Comparison of ENCODE assay signal across 25 cellular contexts in genomic region chr2:71783815-71784214, GRCh38.
DNase-seq lines count a peak whose midpoint lies in the region; ATAC-seq, FAIRE-seq and TF ChIP-seq lines count a peak whose summit lies in the region.
"Had no signal": no experiment of that assay in that cellular context is flagged by ENCODE, and none has a peak within 500 bp of the region (broad histone marks: within the 10 kb centered on the region; RNA-seq: fewer than 3 reads in every experiment).

No MANE protein-coding gene starts in this region.

- H3K4me3 ChIP-seq in heart right ventricle (no peak overlapping the region), mesenchymal stem cell (ENCODE audit: insufficient read depth in 1 of 2, low read depth in 1 of 2, low read length in 2 of 2) (no peak overlapping the region)
- H3K4me3 ChIP-seq: BLaER1 treated with 17β-estradiol and CSF1 and Interleukin-3, amounts not matched to agents 10 nM and 100 nM had no signal

- TF ChIP-seq CTCF in heart right ventricle (IDR thresholded peaks at IDR 0.05), result no peak
- TF ChIP-seq CTCF in chondrocyte (IDR thresholded peaks at IDR 0.05), result no peak

- no peak overlapping the region for H2AFZ ChIP-seq in mesenchymal stem cell (ENCODE audit: low read depth, low read length)

- H3K36me3 Mint-ChIP-seq in chondrocyte (ENCODE audit: low read depth), result no peaks in the 10 kb centered on the region
- no peaks in the 10 kb centered on the region for H3K36me3 Mint-ChIP-seq in activated naive CD4-positive, alpha-beta T cell treated with anti-CD3 and anti-CD28 coated beads for 36 hours (ENCODE audit: low read depth)
- H3K36me3 Mint-ChIP-seq: CD8-positive, alpha-beta T cell had no signal

- no peak overlapping the region for H3K23ac ChIP-seq in mesenchymal stem cell (ENCODE audit: low read length in 2 of 2)

- no peak overlapping the region for H4K91ac ChIP-seq in mesenchymal stem cell (ENCODE audit: low read length)

- H3K18ac ChIP-seq in mesenchymal stem cell (ENCODE audit: low read depth in 1 of 2, low read length in 2 of 2), result no peak overlapping the region

- peak overlapping the region; percentile 22 for H3K27ac Mint-ChIP-seq in chondrocyte (ENCODE audit: unreplicated experiment)
- no peak overlapping the region for H3K27ac Mint-ChIP-seq in activated naive CD4-positive, alpha-beta T cell treated with anti-CD3 and anti-CD28 coated beads for 36 hours
- H3K27ac Mint-ChIP-seq: CD8-positive, alpha-beta T cell; HFFc6 had no signal

- ATAC-seq in Right ventricle myocardium inferior (peak; percentile 7), heart right ventricle (no peak)
- ATAC-seq: CD8-positive, alpha-beta T cell had no signal

- 85 to 90% methylated on average over 4 of the region's 4 CpGs for WGBS in heart right ventricle, 2 donors
- WGBS in mesenchymal stem cell, result 100% methylated on average over 4 of the region's 4 CpGs

- H2BK15ac ChIP-seq in mesenchymal stem cell (ENCODE audit: low read depth, poor library complexity, severe bottlenecking), result no peak overlapping the region

- H3K9me3 Mint-ChIP-seq in chondrocyte (ENCODE audit: low read depth), result no peaks in the 10 kb centered on the region
- H3K9me3 Mint-ChIP-seq in activated naive CD4-positive, alpha-beta T cell treated with anti-CD3 and anti-CD28 coated beads for 36 hours, result no peaks in the 10 kb centered on the region
- H3K9me3 Mint-ChIP-seq: CD8-positive, alpha-beta T cell; HFFc6 had no signal

- H3K4me1 Mint-ChIP-seq in chondrocyte (ENCODE audit: low read depth), result peaks cover 40% of the 10 kb centered on the region
- H3K4me1 Mint-ChIP-seq in activated naive CD4-positive, alpha-beta T cell treated with anti-CD3 and anti-CD28 coated beads for 36 hours (ENCODE audit: low read depth), result no peaks in the 10 kb centered on the region

- H3K79me1 ChIP-seq in mesenchymal stem cell (replicated peaks; ENCODE audit: low read length, poor library complexity, severe bottlenecking), result no peaks in the 10 kb centered on the region

- no peaks in the 10 kb centered on the region for H3K27me3 ChIP-seq in heart right ventricle
- peaks cover 0 to 64% of the 10 kb centered on the region in 2 experiments for H3K27me3 ChIP-seq in mesenchymal stem cell (ENCODE audit: control insufficient read depth in 1 of 2, insufficient read depth in 1 of 2, low read length in 2 of 2)
- H3K27me3 ChIP-seq: BLaER1 treated with 17β-estradiol and CSF1 and Interleukin-3, amounts not matched to agents 10 nM and 100 nM had no signal

- peaks cover 5% of the 10 kb centered on the region for H3K27me3 Mint-ChIP-seq in chondrocyte (ENCODE audit: low read depth)
- peaks cover 4% of the 10 kb centered on the region for H3K27me3 Mint-ChIP-seq in activated naive CD4-positive, alpha-beta T cell treated with anti-CD3 and anti-CD28 coated beads for 36 hours (ENCODE audit: low read depth)

- no peak overlapping the region for H3K14ac ChIP-seq in mesenchymal stem cell (ENCODE audit: low read length in 2 of 2)

- H3K27ac ChIP-seq in heart right ventricle (no peak overlapping the region), mesenchymal stem cell (ENCODE audit: low read length, poor library complexity, severe bottlenecking) (no peak overlapping the region)
- H3K27ac ChIP-seq: BLaER1 treated with 17β-estradiol and CSF1 and Interleukin-3, amounts not matched to agents 10 nM and 100 nM; KMS-11 had no signal

- no peak for DNase-seq in Right ventricle myocardium inferior (ENCODE audit: missing footprints)
- DNase-seq in heart right ventricle, result no peak
- no peak for DNase-seq in chondrocyte (ENCODE audit: low spot score)
- DNase-seq in mesenchymal stem cell, result no peak
- DNase-seq in urothelium cell line (ENCODE audit: low spot score), result no peak
- DNase-seq in activated naive CD4-positive, alpha-beta T cell treated with anti-CD3 and anti-CD28 coated beads for 36 hours, result no peak
- DNase-seq in A172 (ENCODE audit: low spot score), result no peak
- DNase-seq in stimulated activated CD4-positive, alpha-beta T cell treated with anti-CD3 and anti-CD28 coated beads, Interleukin-2, amount 100 ng/mL, for 48 hours, result no peak
- DNase-seq: DMS53, MV-4-11, NCI-H1694 treated with DMSO at 0.1 percent for 48 hours, NCI-H2107, NCI-H2227 treated with DMSO at 0.1 percent for 48 hours, NCI-H510A treated with DMSO at 0.1 percent for 48 hours, NCI-H82, OCI-M1, RPMI8226, SIG-M5 had no signal

- no peak overlapping the region for H2BK120ac ChIP-seq in mesenchymal stem cell (ENCODE audit: low read depth, low read length)

- H3K4me1 ChIP-seq in heart right ventricle, result no peaks in the 10 kb centered on the region
- H3K4me1 ChIP-seq in mesenchymal stem cell (ENCODE audit: control insufficient read depth, insufficient read depth, low read depth, low read length), result peaks cover 27% of the 10 kb centered on the region

- H3K9me3 ChIP-seq in heart right ventricle (no peaks in the 10 kb centered on the region), mesenchymal stem cell (ENCODE audit: control insufficient read depth, low read length) (no peaks in the 10 kb centered on the region)
- H3K9me3 ChIP-seq: BLaER1 treated with 17β-estradiol and CSF1 and Interleukin-3, amounts not matched to agents 10 nM and 100 nM had no signal

- no peak overlapping the region for H4K8ac ChIP-seq in mesenchymal stem cell (ENCODE audit: low read length)

- peak; percentile 27 for FAIRE-seq in urothelium cell line (lab: Jason Lieb, UNC)
- FAIRE-seq: GM12891, GM18507, H1 had no signal

- peak overlapping the region in 1 of 2 experiments; percentile 11 for H2BK12ac ChIP-seq in mesenchymal stem cell (ENCODE audit: low read length in 2 of 2)

- H3K9ac ChIP-seq in mesenchymal stem cell (ENCODE audit: low read length), result no peak overlapping the region
- H3K9ac ChIP-seq: BLaER1 treated with 17β-estradiol and CSF1 and Interleukin-3, amounts not matched to agents 10 nM and 100 nM; KMS-11 had no signal

- intact Hi-C loops in Right ventricle myocardium inferior (cut with DNase I) (no loop called here), heart right ventricle (cut with DNase I) (no loop called here)
- intact Hi-C loops in activated naive CD4-positive, alpha-beta T cell treated with anti-CD3 and anti-CD28 coated beads for 36 hours (cut with micrococcal nuclease), result no loop called here

- H3K36me3 ChIP-seq in heart right ventricle, result no peaks in the 10 kb centered on the region
- H3K36me3 ChIP-seq in mesenchymal stem cell (ENCODE audit: control insufficient read depth in 1 of 2, insufficient read depth in 2 of 2, low read depth in 1 of 2, low read length in 2 of 2), result no peaks in the 10 kb centered on the region
- H3K36me3 ChIP-seq: BLaER1 treated with 17β-estradiol and CSF1 and Interleukin-3, amounts not matched to agents 10 nM and 100 nM had no signal

- H2AK5ac ChIP-seq in mesenchymal stem cell (ENCODE audit: low read length, severe bottlenecking), result peak overlapping the region; percentile 50

- H3K4me3 Mint-ChIP-seq in chondrocyte (ENCODE audit: unreplicated experiment), result no peak overlapping the region
- no peak overlapping the region for H3K4me3 Mint-ChIP-seq in activated naive CD4-positive, alpha-beta T cell treated with anti-CD3 and anti-CD28 coated beads for 36 hours
- H3K4me3 Mint-ChIP-seq: CD8-positive, alpha-beta T cell; HFFc6 had no signal

- no peak overlapping the region for H3K4me2 ChIP-seq in mesenchymal stem cell (ENCODE audit: low read length, poor library complexity, severe bottlenecking)
- H3K4me2 ChIP-seq: BLaER1 treated with 17β-estradiol and CSF1 and Interleukin-3, amounts not matched to agents 10 nM and 100 nM; KMS-11 had no signal

- H2BK5ac ChIP-seq in mesenchymal stem cell (ENCODE audit: low read depth, low read length, poor library complexity, severe bottlenecking), result no peak overlapping the region

- H3K4ac ChIP-seq in mesenchymal stem cell (ENCODE audit: low read depth in 1 of 2, low read length in 2 of 2), result no peak overlapping the region

- CTCF ChIA-PET in activated naive CD4-positive, alpha-beta T cell treated with anti-CD3 and anti-CD28 coated beads for 36 hours (lab: Charles Lee), result no interaction called here
